In the genomic region with DNA sequence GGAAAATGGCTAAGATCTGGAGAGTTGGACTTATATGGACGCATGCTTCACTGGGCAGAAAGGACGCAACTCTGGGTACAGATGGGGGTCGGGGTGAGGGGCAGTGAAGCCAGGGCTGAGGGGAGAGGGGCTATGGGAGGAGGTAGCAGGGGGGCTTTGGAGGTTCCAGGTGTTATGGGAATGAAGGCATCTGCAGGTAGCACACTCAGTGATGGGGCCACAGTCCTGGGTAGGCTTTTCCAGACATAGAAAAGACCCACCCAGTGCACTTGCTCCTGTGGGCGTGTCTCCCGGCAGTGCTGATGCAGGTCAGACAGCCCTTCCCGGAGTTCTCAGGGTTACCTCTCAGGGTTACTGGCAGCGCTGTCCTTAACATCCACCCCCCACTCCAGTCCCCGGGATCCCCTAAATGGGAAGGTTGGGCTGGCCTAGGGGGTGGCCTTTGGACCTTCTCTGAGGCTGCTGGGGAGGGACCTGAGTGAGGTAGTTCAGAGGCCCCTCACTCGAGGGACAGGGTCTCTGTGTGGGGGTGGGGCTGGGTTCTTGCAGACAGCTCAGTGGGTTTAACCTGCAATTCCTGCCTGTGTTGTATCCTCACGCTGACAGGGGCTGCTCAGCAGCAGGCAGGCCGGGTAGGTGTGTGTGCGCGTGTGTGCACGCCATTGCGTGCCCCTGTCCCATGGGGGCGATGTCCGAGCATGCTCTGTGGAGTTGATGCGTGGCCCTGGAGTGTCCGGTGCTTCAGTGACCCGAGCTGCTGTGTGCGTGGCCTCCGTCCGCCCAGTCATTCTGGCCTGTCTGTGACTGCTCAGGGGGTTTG, we compare ENCODE assay signal across 15 cellular contexts. TPM values are rescaled to one million over a fixed set of nuclear protein-coding genes. Genes with fewer than 3 reads are reported as not detected.
DNase-seq lines count a peak whose midpoint lies in the region; ATAC-seq, FAIRE-seq and TF ChIP-seq lines count a peak whose summit lies in the region.
"Had no signal": no experiment of that assay in that cellular context is flagged by ENCODE, and none has a peak within 500 bp of the region (broad histone marks: within the 10 kb centered on the region; RNA-seq: fewer than 3 reads in every experiment).

No MANE protein-coding gene starts in this region.

- H3K27me3 ChIP-seq in A673 (replicated peaks; ENCODE audit: insufficient read depth, low read depth, low read length, poor library complexity) (no peaks in the 10 kb centered on the region), HepG2 (ENCODE audit: control insufficient read depth in 1 of 2, insufficient read depth in 2 of 2, low read length in 2 of 2) (no peaks in the 10 kb centered on the region)
- H3K27me3 ChIP-seq: SJSA1 had no signal

- H3K79me2 ChIP-seq in HepG2 (ENCODE audit: insufficient read depth, low read length), result peaks cover 8% of the 10 kb centered on the region

- FAIRE-seq in HepG2 (lab: Jason Lieb, UNC), result no peak
- no peak for FAIRE-seq in GM12891 (lab: Jason Lieb, UNC)
- FAIRE-seq: GM19239 had no signal

- CTCF ChIA-PET in A673 (lab: Charles Lee), result no interaction called here
- CTCF ChIA-PET in HepG2 (lab: Yijun Ruan, JAX; ENCODE audit: low intra/inter-chr PET ratio, low total read pairs), result no interaction called here

- TF ChIP-seq EP300 in HepG2 (IDR thresholded peaks at IDR 0.05; ENCODE audit: low read depth in 2 of 2, low read length in 2 of 2), result no peak
- no peak for TF ChIP-seq EP300 in HepG2 (CRISPR knock-in tag; IDR thresholded peaks at IDR 0.05; ENCODE audit: borderline replicate concordance)

- H3K9me3 ChIP-seq in A673 (ENCODE audit: low read depth, low read length, poor library complexity, severe bottlenecking), result no peaks in the 10 kb centered on the region
- H3K9me3 ChIP-seq in HepG2 (ENCODE audit: low read length), result no peaks in the 10 kb centered on the region
- H3K9me3 ChIP-seq: SJSA1 had no signal

- 0 out of 2 replicates have a peak, but pooled peaks have one; percentile 15 for TF ChIP-seq CTCF in A673 (conservative IDR thresholded peaks at IDR 0.05; ENCODE audit: low read depth, low read length)
- peak; percentile 12 for TF ChIP-seq CTCF in astrocyte of the cerebellum (IDR thresholded peaks at IDR 0.05; ENCODE audit: low read depth, low read length, missing control alignments)
- TF ChIP-seq CTCF in HepG2 (CRISPR knock-in tag; IDR thresholded peaks at IDR 0.05), result peak; percentile 56

- H3K4me3 ChIP-seq in A673 (ENCODE audit: low read depth, low read length, poor library complexity, severe bottlenecking) (no peak overlapping the region), astrocyte of the cerebellum (ENCODE audit: low read depth, low read length) (no peak overlapping the region), HepG2 (replicated peaks in 1 of 3; ENCODE audit: insufficient read depth in 1 of 3, low read depth in 2 of 3, low read length in 3 of 3) (no peak overlapping the region)
- H3K4me3 ChIP-seq: SJSA1 had no signal

- peaks cover 7% of the 10 kb centered on the region for H3K4me1 ChIP-seq in A673 (ENCODE audit: insufficient read depth, low read length, poor library complexity, severe bottlenecking)
- peaks cover 69% of the 10 kb centered on the region for H3K4me1 ChIP-seq in HepG2 (ENCODE audit: insufficient read depth, low read length)

- H4K20me1 ChIP-seq in HepG2 (ENCODE audit: insufficient read depth, low read length), result peaks cover 9% of the 10 kb centered on the region; the same call in 1 of the 2 replicates

- TF ChIP-seq RAD21 in HepG2 (CRISPR knock-in tag; IDR thresholded peaks at IDR 0.05), result no peak

- 74% methylated on average over 8 of the region's 23 CpGs for WGBS in HepG2 (ENCODE audit: low lambda C conversion rate)

- BruUV-seq in A673 (replicated peaks; lab: Mats Ljungman, UMichigan) (no TSS peak), HepG2 (replicated peaks; lab: Mats Ljungman, UMichigan) (no TSS peak)

- POLR2A ChIA-PET in A673 (lab: Charles Lee; ENCODE audit: low non-redundant PET), result no interaction called here
- POLR2A ChIA-PET in HepG2 (lab: Yijun Ruan, JAX), result interaction anchor here (1.2 kb wide), 1 partner anchor 124 kb away, joined by 3 read pairs; the partner anchor contains the start of gene GSTK1

- DNase-seq in A673 (ENCODE audit: low spot score) (no peak), EH (ENCODE audit: low read depth) (peak; percentile 9), astrocyte of the cerebellum (ENCODE audit: low read depth) (no peak), HepG2 (ENCODE audit: low spot score) (no peak), GM12891 (ENCODE audit: insufficient read length, low spot score) (no peak), DMS79 treated with DMSO at 0.1 percent for 48 hours (lab: John Stamatoyannopoulos, UW) (no peak)
- DNase-seq: activated CD4-positive, alpha-beta T cell treated with anti-CD3 and anti-CD28 coated beads for 1 hour; effector memory CD8-positive, alpha-beta T cell; NCI-H526 treated with DMSO at 0.1 percent for 48 hours; retina had no signal

- H3K4me2 ChIP-seq in HepG2 (ENCODE audit: low read depth, low read length), result peak overlapping the region; percentile 27; the same call in 1 of the 2 replicates

- no peak overlapping the region for H3K9ac ChIP-seq in HepG2 (ENCODE audit: insufficient read depth, low read depth, low read length)

- H3K27ac ChIP-seq in A673 (ENCODE audit: low read depth, low read length, poor library complexity, severe bottlenecking) (no peak overlapping the region), HepG2 (ENCODE audit: extremely low read length, insufficient read depth, low read length) (no peak overlapping the region)
- H3K27ac ChIP-seq: SJSA1 had no signal

- no peak overlapping the region for H2AFZ ChIP-seq in HepG2 (ENCODE audit: low read length)

- peaks cover 24% of the 10 kb centered on the region for H3K36me3 ChIP-seq in A673 (ENCODE audit: insufficient read depth, low read length, poor library complexity, severe bottlenecking)
- H3K36me3 ChIP-seq in HepG2 (replicated peaks in 1 of 2; ENCODE audit: control insufficient read depth in 1 of 2, insufficient read depth in 2 of 2, low read length in 2 of 2), result peaks cover 11 to 26% of the 10 kb centered on the region in 2 experiments

- in situ Hi-C loops in astrocyte of the cerebellum (cut with HindIII; ENCODE audit: low sequenced_read_pairs), result no loop called here
- in situ Hi-C loops in HepG2 (cut with HindIII; ENCODE audit: extremely low pct_ligation_motif_present, low pct_unique_long_range_greater_than_20kb), result loop anchor here (25.0 kb wide), 1 partner anchor 525 kb away; the partner anchor contains the start of gene TCAF1

- TF ChIP-seq POLR2A in HepG2 (IDR thresholded peaks at IDR 0.05; ENCODE audit: insufficient read depth in 1 of 2, low read depth in 2 of 2, low read length in 2 of 2), result no peak
- TF ChIP-seq POLR2A in GM12891 (IDR thresholded peaks at IDR 0.05; ENCODE audit: low read depth, low read length), result no peak

- intact Hi-C loops in A673 (cut with micrococcal nuclease; ENCODE audit: unreplicated experiment) (no loop called here), HepG2 (cut with micrococcal nuclease; ENCODE audit: unreplicated experiment) (no loop called here)

- ATAC-seq in HepG2 (peak; percentile 51), GM21737 (IDR thresholded peaks at IDR 0.05; ENCODE audit: unreplicated experiment) (no peak), HG02763 (IDR thresholded peaks at IDR 0.05; ENCODE audit: unreplicated experiment) (no peak)

RNA-seq across cellular contexts. Expression of gene ZYX, which starts 6.2 kb away (rescaled TPM):
- total RNA-seq in A673 (2021), result 130 and 132 TPM in 2 replicates
- 13.1 and 13.7 TPM in 2 replicates for total RNA-seq in HepG2 (2016; rRNA removed; fragmentation: Illumina TruSeq; extraction: Trizol)
- 4.5 and 5.0 TPM in 2 replicates for total RNA-seq in HepG2 (2016; cell fraction: cytosol; rRNA removed; fragmentation: Illumina TruSeq; extraction: Trizol; ENCODE audit: low read depth)
- 13.1 and 14.8 TPM in 2 replicates for total RNA-seq in HepG2 (2016; cell fraction: insoluble cytoplasmic fraction; rRNA removed; fragmentation: Illumina TruSeq; extraction: Trizol)
- total RNA-seq in HepG2 (2016; cell fraction: membrane; rRNA removed; fragmentation: Illumina TruSeq; extraction: Trizol), result 14.4 and 16.8 TPM in 2 replicates
- total RNA-seq in HepG2 (2016; cell fraction: nucleus; rRNA removed; fragmentation: Illumina TruSeq; extraction: Trizol), result 17.7 and 17.8 TPM in 2 replicates
- 9.9 and 10.5 TPM in 2 replicates for polyA plus RNA-seq in HepG2 (2011; rRNA removed)
- 5.3 and 6.8 TPM in 2 replicates for polyA plus RNA-seq in HepG2 (2011; cell fraction: cytosol; rRNA removed)
- 39.4 and 48.1 TPM in 2 replicates for polyA plus RNA-seq in HepG2 (2011; cell fraction: nucleus; rRNA removed)
- polyA plus RNA-seq in HepG2 (2012), result 28.9 and 45.1 TPM in 2 replicates
- 21.1 and 21.6 TPM in 2 replicates for polyA plus RNA-seq in HepG2 (2016; cell fraction: cytosol; fragmentation: Illumina TruSeq; extraction: Trizol; ENCODE audit: low read depth)
- 42.5 and 68.7 TPM in 2 replicates for polyA plus RNA-seq in HepG2 (2016; cell fraction: insoluble cytoplasmic fraction; fragmentation: Illumina TruSeq; extraction: Trizol; ENCODE audit: low read depth)
- polyA plus RNA-seq in HepG2 (2016; cell fraction: membrane; fragmentation: Illumina TruSeq; extraction: Trizol; ENCODE audit: low read depth), result 38.4 and 41.1 TPM in 2 replicates
- polyA plus RNA-seq in HepG2 (2016; cell fraction: nucleus; fragmentation: Illumina TruSeq; extraction: Trizol; ENCODE audit: insufficient read depth, low read depth), result 65.4 and 70.0 TPM in 2 replicates
- polyA minus RNA-seq in HepG2 (2011; rRNA and poly(A)+ RNA removed; ENCODE audit: low replicate concordance), result 21.6 and 35.6 TPM in 2 replicates
- polyA minus RNA-seq in HepG2 (2011; cell fraction: cytosol; rRNA and poly(A)+ RNA removed), result 17.9 and 21.7 TPM in 2 replicates
- 22.5 and 32.2 TPM in 2 replicates for polyA minus RNA-seq in HepG2 (2011; cell fraction: nucleus; rRNA and poly(A)+ RNA removed)
- polyA plus RNA-seq in GM12891 (2012; ENCODE audit: low read depth, missing spikeins), result 69.6 TPM

RNA-seq across cellular contexts. Expression of gene EPHA1, which starts 21.3 kb away (rescaled TPM):
- total RNA-seq in A673 (2021) (1.2 and 1.7 TPM in 2 replicates), HepG2 (2016; rRNA removed; fragmentation: Illumina TruSeq; extraction: Trizol) (7.7 and 17.1 TPM in 2 replicates)
- total RNA-seq in HepG2 (2016; cell fraction: cytosol; rRNA removed; fragmentation: Illumina TruSeq; extraction: Trizol; ENCODE audit: low read depth), result 2.7 and 3.2 TPM in 2 replicates
- 7.0 and 14.9 TPM in 2 replicates for total RNA-seq in HepG2 (2016; cell fraction: insoluble cytoplasmic fraction; rRNA removed; fragmentation: Illumina TruSeq; extraction: Trizol)
- 5.7 and 6.3 TPM in 2 replicates for total RNA-seq in HepG2 (2016; cell fraction: membrane; rRNA removed; fragmentation: Illumina TruSeq; extraction: Trizol)
- 14.0 and 17.5 TPM in 2 replicates for total RNA-seq in HepG2 (2016; cell fraction: nucleus; rRNA removed; fragmentation: Illumina TruSeq; extraction: Trizol)
- polyA plus RNA-seq in HepG2 (2011; rRNA removed), result 4.6 and 8.1 TPM in 2 replicates
- polyA plus RNA-seq in HepG2 (2011; cell fraction: cytosol; rRNA removed), result 4.3 and 5.5 TPM in 2 replicates
- 9.8 and 14.1 TPM in 2 replicates for polyA plus RNA-seq in HepG2 (2011; cell fraction: nucleus; rRNA removed)
- polyA plus RNA-seq in HepG2 (2012), result 4.8 and 5.8 TPM in 2 replicates
- 1.9 and 2.5 TPM in 2 replicates for polyA plus RNA-seq in HepG2 (2016; cell fraction: cytosol; fragmentation: Illumina TruSeq; extraction: Trizol; ENCODE audit: low read depth)
- 4.8 and 8.3 TPM in 2 replicates for polyA plus RNA-seq in HepG2 (2016; cell fraction: insoluble cytoplasmic fraction; fragmentation: Illumina TruSeq; extraction: Trizol; ENCODE audit: low read depth)
- 2.9 and 3.6 TPM in 2 replicates for polyA plus RNA-seq in HepG2 (2016; cell fraction: membrane; fragmentation: Illumina TruSeq; extraction: Trizol; ENCODE audit: low read depth)
- 17.9 and 25.7 TPM in 2 replicates for polyA plus RNA-seq in HepG2 (2016; cell fraction: nucleus; fragmentation: Illumina TruSeq; extraction: Trizol; ENCODE audit: insufficient read depth, low read depth)
- polyA minus RNA-seq in HepG2 (2011; rRNA and poly(A)+ RNA removed; ENCODE audit: low replicate concordance), result 0.07 and 13.9 TPM in 2 replicates
- 4.2 and 4.4 TPM in 2 replicates for polyA minus RNA-seq in HepG2 (2011; cell fraction: cytosol; rRNA and poly(A)+ RNA removed)
- polyA minus RNA-seq in HepG2 (2011; cell fraction: nucleus; rRNA and poly(A)+ RNA removed), result 8.0 and 8.8 TPM in 2 replicates
- 0.72 TPM for polyA plus RNA-seq in GM12891 (2012; ENCODE audit: low read depth, missing spikeins)
- total RNA-seq: SJSA1 had no signal

RNA-seq across cellular contexts. Expression of gene FAM131B, which starts 24.9 kb away (rescaled TPM):
- total RNA-seq in A673 (2021), result 1.8 and 1.9 TPM in 2 replicates
- 0.07 TPM in 1 of 2 replicates, not detected in the other for total RNA-seq in HepG2 (2016; rRNA removed; fragmentation: Illumina TruSeq; extraction: Trizol)
- total RNA-seq in HepG2 (2016; cell fraction: cytosol; rRNA removed; fragmentation: Illumina TruSeq; extraction: Trizol; ENCODE audit: low read depth), result not detected in 2 replicates
- 0.15 TPM in 1 of 2 replicates, not detected in the other for total RNA-seq in HepG2 (2016; cell fraction: insoluble cytoplasmic fraction; rRNA removed; fragmentation: Illumina TruSeq; extraction: Trizol)
- total RNA-seq in HepG2 (2016; cell fraction: membrane; rRNA removed; fragmentation: Illumina TruSeq; extraction: Trizol), result not detected in 2 replicates
- total RNA-seq in HepG2 (2016; cell fraction: nucleus; rRNA removed; fragmentation: Illumina TruSeq; extraction: Trizol), result not detected in 2 replicates
- not detected in 2 replicates for polyA plus RNA-seq in HepG2 (2011; rRNA removed)
- polyA plus RNA-seq in HepG2 (2011; cell fraction: cytosol; rRNA removed), result not detected in 2 replicates
- not detected in 2 replicates for polyA plus RNA-seq in HepG2 (2011; cell fraction: nucleus; rRNA removed)
- not detected in 2 replicates for polyA plus RNA-seq in HepG2 (2012)
- not detected in 2 replicates for polyA plus RNA-seq in HepG2 (2016; cell fraction: cytosol; fragmentation: Illumina TruSeq; extraction: Trizol; ENCODE audit: low read depth)
- polyA plus RNA-seq in HepG2 (2016; cell fraction: insoluble cytoplasmic fraction; fragmentation: Illumina TruSeq; extraction: Trizol; ENCODE audit: low read depth), result not detected in 2 replicates
- not detected in 2 replicates for polyA plus RNA-seq in HepG2 (2016; cell fraction: membrane; fragmentation: Illumina TruSeq; extraction: Trizol; ENCODE audit: low read depth)
- polyA plus RNA-seq in HepG2 (2016; cell fraction: nucleus; fragmentation: Illumina TruSeq; extraction: Trizol; ENCODE audit: insufficient read depth, low read depth), result not detected in 2 replicates
- 0.54 TPM in 1 of 2 replicates, not detected in the other for polyA minus RNA-seq in HepG2 (2011; rRNA and poly(A)+ RNA removed; ENCODE audit: low replicate concordance)
- polyA minus RNA-seq in HepG2 (2011; cell fraction: cytosol; rRNA and poly(A)+ RNA removed), result not detected in 2 replicates
- polyA minus RNA-seq in HepG2 (2011; cell fraction: nucleus; rRNA and poly(A)+ RNA removed), result not detected in 2 replicates
- 0.03 TPM for polyA plus RNA-seq in GM12891 (2012; ENCODE audit: low read depth, missing spikeins)

RNA-seq across cellular contexts. Expression of gene TAS2R60, which starts 55.9 kb away (rescaled TPM):
- total RNA-seq in A673 (2021) (not detected in 2 replicates), HepG2 (2016; rRNA removed; fragmentation: Illumina TruSeq; extraction: Trizol) (not detected in 2 replicates)
- total RNA-seq in HepG2 (2016; cell fraction: cytosol; rRNA removed; fragmentation: Illumina TruSeq; extraction: Trizol; ENCODE audit: low read depth), result not detected in 2 replicates
- total RNA-seq in HepG2 (2016; cell fraction: insoluble cytoplasmic fraction; rRNA removed; fragmentation: Illumina TruSeq; extraction: Trizol), result not detected in 2 replicates
- not detected in 2 replicates for total RNA-seq in HepG2 (2016; cell fraction: membrane; rRNA removed; fragmentation: Illumina TruSeq; extraction: Trizol)
- not detected in 2 replicates for total RNA-seq in HepG2 (2016; cell fraction: nucleus; rRNA removed; fragmentation: Illumina TruSeq; extraction: Trizol)
- not detected in 2 replicates for polyA plus RNA-seq in HepG2 (2011; rRNA removed)
- not detected in 2 replicates for polyA plus RNA-seq in HepG2 (2011; cell fraction: cytosol; rRNA removed)
- polyA plus RNA-seq in HepG2 (2011; cell fraction: nucleus; rRNA removed), result not detected in 2 replicates
- polyA plus RNA-seq in HepG2 (2012), result not detected in 2 replicates
- not detected in 2 replicates for polyA plus RNA-seq in HepG2 (2016; cell fraction: cytosol; fragmentation: Illumina TruSeq; extraction: Trizol; ENCODE audit: low read depth)
- polyA plus RNA-seq in HepG2 (2016; cell fraction: insoluble cytoplasmic fraction; fragmentation: Illumina TruSeq; extraction: Trizol; ENCODE audit: low read depth), result not detected in 2 replicates
- not detected in 2 replicates for polyA plus RNA-seq in HepG2 (2016; cell fraction: membrane; fragmentation: Illumina TruSeq; extraction: Trizol; ENCODE audit: low read depth)
- not detected in 2 replicates for polyA plus RNA-seq in HepG2 (2016; cell fraction: nucleus; fragmentation: Illumina TruSeq; extraction: Trizol; ENCODE audit: insufficient read depth, low read depth)
- not detected in 2 replicates for polyA minus RNA-seq in HepG2 (2011; rRNA and poly(A)+ RNA removed; ENCODE audit: low replicate concordance)
- polyA minus RNA-seq in HepG2 (2011; cell fraction: cytosol; rRNA and poly(A)+ RNA removed), result not detected in 2 replicates
- not detected in 2 replicates for polyA minus RNA-seq in HepG2 (2011; cell fraction: nucleus; rRNA and poly(A)+ RNA removed)
- not detected for polyA plus RNA-seq in GM12891 (2012; ENCODE audit: low read depth, missing spikeins)
- total RNA-seq: activated T-helper 2 cell treated with anti-CD3 and anti-CD28 coated beads, Interferon-gamma antibody, Interleukin-2, Interleukin-4, amounts not matched to agents 10 μg/mL and 5 μg/mL and 100 μg/mL, durations not matched to agents 14 hours and 24 hours and 36 hours; SJSA1 had no signal
